In the genomic region with DNA sequence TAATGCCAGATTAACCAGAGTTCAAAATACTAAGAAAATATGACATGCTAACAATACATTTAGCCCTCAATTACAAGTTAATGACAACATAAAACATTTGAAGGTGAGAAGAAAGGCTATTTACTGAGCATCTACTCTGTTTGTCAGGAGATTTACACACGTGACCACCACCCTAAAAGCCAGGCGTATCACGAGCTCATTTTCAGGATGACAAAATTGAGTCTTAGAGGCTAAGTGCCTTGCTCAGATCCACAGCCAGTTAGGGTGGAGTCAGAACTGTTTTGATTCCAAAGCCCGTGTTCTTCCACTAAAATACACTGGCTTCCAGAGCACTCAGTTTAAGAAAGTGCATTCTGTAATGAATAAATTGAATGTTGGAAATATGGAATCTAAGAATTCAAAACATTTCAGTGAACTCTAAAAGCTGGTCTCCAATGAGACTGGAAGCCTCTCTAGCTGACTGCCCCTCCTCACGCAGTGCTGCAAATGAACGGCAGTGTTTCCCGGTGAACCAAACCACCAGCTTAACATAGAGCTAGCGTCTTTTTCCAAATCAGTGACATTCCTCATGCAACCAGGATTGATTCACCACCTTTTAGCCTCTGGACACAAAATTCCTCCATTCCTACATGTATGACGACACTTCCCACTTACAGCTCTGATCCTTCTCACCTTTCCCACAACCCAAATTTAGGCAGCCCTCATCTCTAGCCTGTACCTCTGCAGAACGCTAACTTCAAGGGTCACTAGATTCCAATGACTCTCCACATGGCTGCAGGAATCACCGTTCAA, we compare ENCODE assay signal across 2 cellular contexts.
TF ChIP-seq lines count a peak whose summit lies in the region.

No MANE protein-coding gene starts in this region.

TF ChIP-seq in SK-N-SH treated with all-trans-retinoic acid at 6 μM for 48 hours, 23 proteins besides CTCF, POLR2A, EP300 and RAD21:
- TF ChIP-seq, protein P1, sequence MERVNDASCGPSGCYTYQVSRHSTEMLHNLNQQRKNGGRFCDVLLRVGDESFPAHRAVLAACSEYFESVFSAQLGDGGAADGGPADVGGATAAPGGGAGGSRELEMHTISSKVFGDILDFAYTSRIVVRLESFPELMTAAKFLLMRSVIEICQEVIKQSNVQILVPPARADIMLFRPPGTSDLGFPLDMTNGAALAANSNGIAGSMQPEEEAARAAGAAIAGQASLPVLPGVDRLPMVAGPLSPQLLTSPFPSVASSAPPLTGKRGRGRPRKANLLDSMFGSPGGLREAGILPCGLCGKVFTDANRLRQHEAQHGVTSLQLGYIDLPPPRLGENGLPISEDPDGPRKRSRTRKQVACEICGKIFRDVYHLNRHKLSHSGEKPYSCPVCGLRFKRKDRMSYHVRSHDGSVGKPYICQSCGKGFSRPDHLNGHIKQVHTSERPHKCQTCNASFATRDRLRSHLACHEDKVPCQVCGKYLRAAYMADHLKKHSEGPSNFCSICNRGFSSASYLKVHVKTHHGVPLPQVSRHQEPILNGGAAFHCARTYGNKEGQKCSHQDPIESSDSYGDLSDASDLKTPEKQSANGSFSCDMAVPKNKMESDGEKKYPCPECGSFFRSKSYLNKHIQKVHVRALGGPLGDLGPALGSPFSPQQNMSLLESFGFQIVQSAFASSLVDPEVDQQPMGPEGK (CRISPR knock-in tag; IDR thresholded peaks at IDR 0.05; ENCODE audit: borderline replicate concordance): no peak
- no peak for TF ChIP-seq TCF4 (CRISPR knock-in tag; IDR thresholded peaks at IDR 0.05; ENCODE audit: borderline replicate concordance)
- no peak for TF ChIP-seq TOX (CRISPR knock-in tag; IDR thresholded peaks at IDR 0.05; ENCODE audit: borderline replicate concordance)
- TF ChIP-seq ZFP30 (CRISPR knock-in tag; IDR thresholded peaks at IDR 0.05): no peak
- TF ChIP-seq, protein P2, sequence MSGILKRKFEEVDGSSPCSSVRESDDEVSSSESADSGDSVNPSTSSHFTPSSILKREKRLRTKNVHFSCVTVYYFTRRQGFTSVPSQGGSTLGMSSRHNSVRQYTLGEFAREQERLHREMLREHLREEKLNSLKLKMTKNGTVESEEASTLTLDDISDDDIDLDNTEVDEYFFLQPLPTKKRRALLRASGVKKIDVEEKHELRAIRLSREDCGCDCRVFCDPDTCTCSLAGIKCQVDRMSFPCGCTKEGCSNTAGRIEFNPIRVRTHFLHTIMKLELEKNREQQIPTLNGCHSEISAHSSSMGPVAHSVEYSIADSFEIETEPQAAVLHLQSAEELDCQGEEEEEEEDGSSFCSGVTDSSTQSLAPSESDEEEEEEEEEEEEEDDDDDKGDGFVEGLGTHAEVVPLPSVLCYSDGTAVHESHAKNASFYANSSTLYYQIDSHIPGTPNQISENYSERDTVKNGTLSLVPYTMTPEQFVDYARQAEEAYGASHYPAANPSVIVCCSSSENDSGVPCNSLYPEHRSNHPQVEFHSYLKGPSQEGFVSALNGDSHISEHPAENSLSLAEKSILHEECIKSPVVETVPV (CRISPR knock-in tag; IDR thresholded peaks at IDR 0.05): no peak
- TF ChIP-seq RARB (CRISPR knock-in tag; IDR thresholded peaks at IDR 0.05): no peak
- no peak for TF ChIP-seq GLIS3 (CRISPR knock-in tag; IDR thresholded peaks at IDR 0.05)
- TF ChIP-seq PPARA (CRISPR knock-in tag; IDR thresholded peaks at IDR 0.05; ENCODE audit: borderline replicate concordance): no peak
- TF ChIP-seq, protein P3, sequence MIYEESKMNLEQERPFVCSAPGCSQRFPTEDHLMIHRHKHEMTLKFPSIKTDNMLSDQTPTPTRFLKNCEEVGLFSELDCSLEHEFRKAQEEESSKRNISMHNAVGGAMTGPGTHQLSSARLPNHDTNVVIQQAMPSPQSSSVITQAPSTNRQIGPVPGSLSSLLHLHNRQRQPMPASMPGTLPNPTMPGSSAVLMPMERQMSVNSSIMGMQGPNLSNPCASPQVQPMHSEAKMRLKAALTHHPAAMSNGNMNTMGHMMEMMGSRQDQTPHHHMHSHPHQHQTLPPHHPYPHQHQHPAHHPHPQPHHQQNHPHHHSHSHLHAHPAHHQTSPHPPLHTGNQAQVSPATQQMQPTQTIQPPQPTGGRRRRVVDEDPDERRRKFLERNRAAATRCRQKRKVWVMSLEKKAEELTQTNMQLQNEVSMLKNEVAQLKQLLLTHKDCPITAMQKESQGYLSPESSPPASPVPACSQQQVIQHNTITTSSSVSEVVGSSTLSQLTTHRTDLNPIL (CRISPR knock-in tag; IDR thresholded peaks at IDR 0.05; ENCODE audit: low read depth): no peak
- TF ChIP-seq ISL1 (CRISPR knock-in tag; IDR thresholded peaks at IDR 0.05): no peak
- no peak for TF ChIP-seq ZFP3 (CRISPR knock-in tag; IDR thresholded peaks at IDR 0.05)
- TF ChIP-seq, protein P4, sequence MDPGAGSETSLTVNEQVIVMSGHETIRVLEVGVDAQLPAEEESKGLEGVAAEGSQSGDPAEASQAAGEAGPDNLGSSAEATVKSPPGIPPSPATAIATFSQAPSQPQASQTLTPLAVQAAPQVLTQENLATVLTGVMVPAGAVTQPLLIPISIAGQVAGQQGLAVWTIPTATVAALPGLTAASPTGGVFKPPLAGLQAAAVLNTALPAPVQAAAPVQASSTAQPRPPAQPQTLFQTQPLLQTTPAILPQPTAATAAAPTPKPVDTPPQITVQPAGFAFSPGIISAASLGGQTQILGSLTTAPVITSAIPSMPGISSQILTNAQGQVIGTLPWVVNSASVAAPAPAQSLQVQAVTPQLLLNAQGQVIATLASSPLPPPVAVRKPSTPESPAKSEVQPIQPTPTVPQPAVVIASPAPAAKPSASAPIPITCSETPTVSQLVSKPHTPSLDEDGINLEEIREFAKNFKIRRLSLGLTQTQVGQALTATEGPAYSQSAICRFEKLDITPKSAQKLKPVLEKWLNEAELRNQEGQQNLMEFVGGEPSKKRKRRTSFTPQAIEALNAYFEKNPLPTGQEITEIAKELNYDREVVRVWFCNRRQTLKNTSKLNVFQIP (CRISPR knock-in tag; IDR thresholded peaks at IDR 0.05; ENCODE audit: borderline replicate concordance, low read depth): no peak
- TF ChIP-seq BACH2 (CRISPR knock-in tag; IDR thresholded peaks at IDR 0.05; ENCODE audit: borderline replicate concordance): no peak
- TF ChIP-seq, protein P5, sequence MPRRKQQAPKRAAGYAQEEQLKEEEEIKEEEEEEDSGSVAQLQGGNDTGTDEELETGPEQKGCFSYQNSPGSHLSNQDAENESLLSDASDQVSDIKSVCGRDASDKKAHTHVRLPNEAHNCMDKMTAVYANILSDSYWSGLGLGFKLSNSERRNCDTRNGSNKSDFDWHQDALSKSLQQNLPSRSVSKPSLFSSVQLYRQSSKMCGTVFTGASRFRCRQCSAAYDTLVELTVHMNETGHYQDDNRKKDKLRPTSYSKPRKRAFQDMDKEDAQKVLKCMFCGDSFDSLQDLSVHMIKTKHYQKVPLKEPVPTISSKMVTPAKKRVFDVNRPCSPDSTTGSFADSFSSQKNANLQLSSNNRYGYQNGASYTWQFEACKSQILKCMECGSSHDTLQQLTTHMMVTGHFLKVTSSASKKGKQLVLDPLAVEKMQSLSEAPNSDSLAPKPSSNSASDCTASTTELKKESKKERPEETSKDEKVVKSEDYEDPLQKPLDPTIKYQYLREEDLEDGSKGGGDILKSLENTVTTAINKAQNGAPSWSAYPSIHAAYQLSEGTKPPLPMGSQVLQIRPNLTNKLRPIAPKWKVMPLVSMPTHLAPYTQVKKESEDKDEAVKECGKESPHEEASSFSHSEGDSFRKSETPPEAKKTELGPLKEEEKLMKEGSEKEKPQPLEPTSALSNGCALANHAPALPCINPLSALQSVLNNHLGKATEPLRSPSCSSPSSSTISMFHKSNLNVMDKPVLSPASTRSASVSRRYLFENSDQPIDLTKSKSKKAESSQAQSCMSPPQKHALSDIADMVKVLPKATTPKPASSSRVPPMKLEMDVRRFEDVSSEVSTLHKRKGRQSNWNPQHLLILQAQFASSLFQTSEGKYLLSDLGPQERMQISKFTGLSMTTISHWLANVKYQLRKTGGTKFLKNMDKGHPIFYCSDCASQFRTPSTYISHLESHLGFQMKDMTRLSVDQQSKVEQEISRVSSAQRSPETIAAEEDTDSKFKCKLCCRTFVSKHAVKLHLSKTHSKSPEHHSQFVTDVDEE (CRISPR knock-in tag; IDR thresholded peaks at IDR 0.05): no peak
- no peak for TF ChIP-seq ESRRG (CRISPR knock-in tag; IDR thresholded peaks at IDR 0.05)
TF ChIP-seq in SK-N-SH treated with all-trans-retinoic acid at 6 μM for 48 hours: peak in this region for 0.

TF ChIP-seq in GM23338, 12 proteins besides CTCF, POLR2A, EP300 and RAD21 (continued from another document):
- TF ChIP-seq, protein P6, sequence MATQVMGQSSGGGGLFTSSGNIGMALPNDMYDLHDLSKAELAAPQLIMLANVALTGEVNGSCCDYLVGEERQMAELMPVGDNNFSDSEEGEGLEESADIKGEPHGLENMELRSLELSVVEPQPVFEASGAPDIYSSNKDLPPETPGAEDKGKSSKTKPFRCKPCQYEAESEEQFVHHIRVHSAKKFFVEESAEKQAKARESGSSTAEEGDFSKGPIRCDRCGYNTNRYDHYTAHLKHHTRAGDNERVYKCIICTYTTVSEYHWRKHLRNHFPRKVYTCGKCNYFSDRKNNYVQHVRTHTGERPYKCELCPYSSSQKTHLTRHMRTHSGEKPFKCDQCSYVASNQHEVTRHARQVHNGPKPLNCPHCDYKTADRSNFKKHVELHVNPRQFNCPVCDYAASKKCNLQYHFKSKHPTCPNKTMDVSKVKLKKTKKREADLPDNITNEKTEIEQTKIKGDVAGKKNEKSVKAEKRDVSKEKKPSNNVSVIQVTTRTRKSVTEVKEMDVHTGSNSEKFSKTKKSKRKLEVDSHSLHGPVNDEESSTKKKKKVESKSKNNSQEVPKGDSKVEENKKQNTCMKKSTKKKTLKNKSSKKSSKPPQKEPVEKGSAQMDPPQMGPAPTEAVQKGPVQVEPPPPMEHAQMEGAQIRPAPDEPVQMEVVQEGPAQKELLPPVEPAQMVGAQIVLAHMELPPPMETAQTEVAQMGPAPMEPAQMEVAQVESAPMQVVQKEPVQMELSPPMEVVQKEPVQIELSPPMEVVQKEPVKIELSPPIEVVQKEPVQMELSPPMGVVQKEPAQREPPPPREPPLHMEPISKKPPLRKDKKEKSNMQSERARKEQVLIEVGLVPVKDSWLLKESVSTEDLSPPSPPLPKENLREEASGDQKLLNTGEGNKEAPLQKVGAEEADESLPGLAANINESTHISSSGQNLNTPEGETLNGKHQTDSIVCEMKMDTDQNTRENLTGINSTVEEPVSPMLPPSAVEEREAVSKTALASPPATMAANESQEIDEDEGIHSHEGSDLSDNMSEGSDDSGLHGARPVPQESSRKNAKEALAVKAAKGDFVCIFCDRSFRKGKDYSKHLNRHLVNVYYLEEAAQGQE (IDR thresholded peaks at IDR 0.05; ENCODE audit: unreplicated experiment): no peak
- TF ChIP-seq EZH2 (IDR thresholded peaks at IDR 0.05; ENCODE audit: low read depth, unreplicated experiment) (no peak), ZNF331 (CRISPR knock-in tag; IDR thresholded peaks at IDR 0.05; ENCODE audit: low read depth) (no peak), CREB1 (CRISPR knock-in tag; IDR thresholded peaks at IDR 0.05; ENCODE audit: low read depth) (no peak), NANOG (IDR thresholded peaks at IDR 0.05; ENCODE audit: borderline replicate concordance) (no peak), EZH2phosphoT487 (IDR thresholded peaks at IDR 0.05; ENCODE audit: unreplicated experiment) (no peak), ZNF114 (CRISPR knock-in tag; IDR thresholded peaks at IDR 0.05) (no peak), POLR2AphosphoS5 (IDR thresholded peaks at IDR 0.05; ENCODE audit: low read depth) (no peak), STAT1 (IDR thresholded peaks at IDR 0.05; ENCODE audit: unreplicated experiment) (no peak)
- TF ChIP-seq, protein P7, sequence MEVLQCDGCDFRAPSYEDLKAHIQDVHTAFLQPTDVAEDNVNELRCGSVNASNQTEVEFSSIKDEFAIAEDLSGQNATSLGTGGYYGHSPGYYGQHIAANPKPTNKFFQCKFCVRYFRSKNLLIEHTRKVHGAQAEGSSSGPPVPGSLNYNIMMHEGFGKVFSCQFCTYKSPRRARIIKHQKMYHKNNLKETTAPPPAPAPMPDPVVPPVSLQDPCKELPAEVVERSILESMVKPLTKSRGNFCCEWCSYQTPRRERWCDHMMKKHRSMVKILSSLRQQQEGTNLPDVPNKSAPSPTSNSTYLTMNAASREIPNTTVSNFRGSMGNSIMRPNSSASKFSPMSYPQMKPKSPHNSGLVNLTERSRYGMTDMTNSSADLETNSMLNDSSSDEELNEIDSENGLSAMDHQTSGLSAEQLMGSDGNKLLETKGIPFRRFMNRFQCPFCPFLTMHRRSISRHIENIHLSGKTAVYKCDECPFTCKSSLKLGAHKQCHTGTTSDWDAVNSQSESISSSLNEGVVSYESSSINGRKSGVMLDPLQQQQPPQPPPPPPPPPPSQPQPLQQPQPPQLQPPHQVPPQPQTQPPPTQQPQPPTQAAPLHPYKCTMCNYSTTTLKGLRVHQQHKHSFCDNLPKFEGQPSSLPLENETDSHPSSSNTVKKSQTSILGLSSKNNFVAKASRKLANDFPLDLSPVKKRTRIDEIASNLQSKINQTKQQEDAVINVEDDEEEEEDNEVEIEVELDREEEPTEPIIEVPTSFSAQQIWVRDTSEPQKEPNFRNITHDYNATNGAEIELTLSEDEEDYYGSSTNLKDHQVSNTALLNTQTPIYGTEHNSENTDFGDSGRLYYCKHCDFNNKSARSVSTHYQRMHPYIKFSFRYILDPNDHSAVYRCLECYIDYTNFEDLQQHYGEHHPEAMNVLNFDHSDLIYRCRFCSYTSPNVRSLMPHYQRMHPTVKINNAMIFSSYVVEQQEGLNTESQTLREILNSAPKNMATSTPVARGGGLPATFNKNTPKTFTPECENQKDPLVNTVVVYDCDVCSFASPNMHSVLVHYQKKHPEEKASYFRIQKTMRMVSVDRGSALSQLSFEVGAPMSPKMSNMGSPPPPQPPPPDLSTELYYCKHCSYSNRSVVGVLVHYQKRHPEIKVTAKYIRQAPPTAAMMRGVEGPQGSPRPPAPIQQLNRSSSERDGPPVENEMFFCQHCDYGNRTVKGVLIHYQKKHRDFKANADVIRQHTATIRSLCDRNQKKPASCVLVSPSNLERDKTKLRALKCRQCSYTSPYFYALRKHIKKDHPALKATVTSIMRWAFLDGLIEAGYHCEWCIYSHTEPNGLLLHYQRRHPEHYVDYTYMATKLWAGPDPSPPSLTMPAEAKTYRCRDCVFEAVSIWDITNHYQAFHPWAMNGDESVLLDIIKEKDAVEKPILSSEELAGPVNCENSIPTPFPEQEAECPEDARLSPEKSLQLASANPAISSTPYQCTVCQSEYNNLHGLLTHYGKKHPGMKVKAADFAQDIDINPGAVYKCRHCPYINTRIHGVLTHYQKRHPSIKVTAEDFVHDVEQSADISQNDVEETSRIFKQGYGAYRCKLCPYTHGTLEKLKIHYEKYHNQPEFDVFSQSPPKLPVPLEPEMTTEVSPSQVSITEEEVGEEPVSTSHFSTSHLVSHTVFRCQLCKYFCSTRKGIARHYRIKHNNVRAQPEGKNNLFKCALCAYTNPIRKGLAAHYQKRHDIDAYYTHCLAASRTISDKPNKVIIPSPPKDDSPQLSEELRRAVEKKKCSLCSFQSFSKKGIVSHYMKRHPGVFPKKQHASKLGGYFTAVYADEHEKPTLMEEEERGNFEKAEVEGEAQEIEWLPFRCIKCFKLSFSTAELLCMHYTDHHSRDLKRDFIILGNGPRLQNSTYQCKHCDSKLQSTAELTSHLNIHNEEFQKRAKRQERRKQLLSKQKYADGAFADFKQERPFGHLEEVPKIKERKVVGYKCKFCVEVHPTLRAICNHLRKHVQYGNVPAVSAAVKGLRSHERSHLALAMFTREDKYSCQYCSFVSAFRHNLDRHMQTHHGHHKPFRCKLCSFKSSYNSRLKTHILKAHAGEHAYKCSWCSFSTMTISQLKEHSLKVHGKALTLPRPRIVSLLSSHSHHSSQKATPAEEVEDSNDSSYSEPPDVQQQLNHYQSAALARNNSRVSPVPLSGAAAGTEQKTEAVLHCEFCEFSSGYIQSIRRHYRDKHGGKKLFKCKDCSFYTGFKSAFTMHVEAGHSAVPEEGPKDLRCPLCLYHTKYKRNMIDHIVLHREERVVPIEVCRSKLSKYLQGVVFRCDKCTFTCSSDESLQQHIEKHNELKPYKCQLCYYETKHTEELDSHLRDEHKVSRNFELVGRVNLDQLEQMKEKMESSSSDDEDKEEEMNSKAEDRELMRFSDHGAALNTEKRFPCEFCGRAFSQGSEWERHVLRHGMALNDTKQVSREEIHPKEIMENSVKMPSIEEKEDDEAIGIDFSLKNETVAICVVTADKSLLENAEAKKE (CRISPR knock-in tag; IDR thresholded peaks at IDR 0.05): no peak
